In genomic region chr11:130435671-130436070, GRCh38 we compare ENCODE assay signal across 15 cellular contexts. TPM values are rescaled to one million over a fixed set of nuclear protein-coding genes. Genes with fewer than 3 reads are reported as not detected.
DNase-seq lines count a peak whose midpoint lies in the region; ATAC-seq and TF ChIP-seq lines count a peak whose summit lies in the region.
"Had no signal": no experiment of that assay in that cellular context is flagged by ENCODE, and none has a peak within 500 bp of the region (broad histone marks: within the 10 kb centered on the region; RNA-seq: fewer than 3 reads in every experiment).

No MANE protein-coding gene starts in this region.

- H3K9me3 ChIP-seq in CD8-positive, alpha-beta memory T cell (ENCODE audit: low read length): no peaks in the 10 kb centered on the region
- H3K9me3 ChIP-seq in PC-3 (ENCODE audit: low read length): no peaks in the 10 kb centered on the region
- no peaks in the 10 kb centered on the region for H3K9me3 ChIP-seq in prostate gland
- H3K9me3 ChIP-seq in transverse colon: no peaks in the 10 kb centered on the region
- H3K9me3 ChIP-seq: lower lobe of right lung, uterus had no signal

- no peak overlapping the region for H3K4me3 ChIP-seq in CD8-positive, alpha-beta memory T cell (ENCODE audit: low read length)
- H3K4me3 ChIP-seq in PC-3 (ENCODE audit: low read length) (no peak overlapping the region), prostate gland (no peak overlapping the region), transverse colon (no peak overlapping the region)

- WGBS in prostate gland: 30% methylated on average over 4 of the region's 4 CpGs
- 56 to 63% methylated on average over 4 of the region's 4 CpGs for WGBS in transverse colon (ENCODE audit: low coverage in 1 of 2), 2 donors

- no peaks in the 10 kb centered on the region for H3K27me3 ChIP-seq in CD8-positive, alpha-beta memory T cell (ENCODE audit: insufficient read depth, low read length, poor library complexity, severe bottlenecking)
- H3K27me3 ChIP-seq in PC-3 (ENCODE audit: low read length) (peaks cover under 1% of the 10 kb centered on the region; the same call in 1 of the 2 replicates), prostate gland (replicated peaks; ENCODE audit: insufficient read depth) (no peaks in the 10 kb centered on the region), transverse colon (peaks cover 3% of the 10 kb centered on the region)
- H3K27me3 ChIP-seq: uterus had no signal

- TF ChIP-seq POLR2A in prostate gland (IDR thresholded peaks at IDR 0.05) (no peak), transverse colon (IDR thresholded peaks at IDR 0.05) (no peak)

- no TSS peak for BruUV-seq in PC-3 (replicated peaks; lab: Mats Ljungman, UMichigan)

- no peaks in the 10 kb centered on the region for H3K36me3 ChIP-seq in CD8-positive, alpha-beta memory T cell (ENCODE audit: insufficient read depth, low read length)
- H3K36me3 ChIP-seq in PC-3 (ENCODE audit: low read depth, low read length) (no peaks in the 10 kb centered on the region), prostate gland (no peaks in the 10 kb centered on the region), transverse colon (no peaks in the 10 kb centered on the region)
- H3K36me3 ChIP-seq: lower lobe of right lung, uterus had no signal

- peaks cover 17 to 19% (median 17%) of the 10 kb centered on the region in 3 donors for H3K4me1 Mint-ChIP-seq in CD8-positive, alpha-beta memory T cell

- no peaks in the 10 kb centered on the region for H3K9me3 Mint-ChIP-seq in CD8-positive, alpha-beta memory T cell
- H3K9me3 Mint-ChIP-seq: activated T-helper 1 cell treated with anti-CD3 and anti-CD28 coated beads, Interleukin-12 subunit alpha, Interleukin-12 subunit beta, Interleukin-2, Interleukin-4 antibody, amounts not matched to agents 30 ng/mL and 10 ng/mL and 1 ng/mL, durations not matched to agents 14 hours and 24 hours and 36 hours; dendritic cell treated with granulocyte-macrophage colony-stimulating factor and Interleukin-4, amounts not matched to agents 40 ng/mL and 50 ng/mL, for 4 days had no signal

- H3K9me2 ChIP-seq in PC-3 (replicated peaks; ENCODE audit: low read length): no peaks in the 10 kb centered on the region

- peak overlapping the region; percentile 89 for H3K9ac ChIP-seq in PC-3 (ENCODE audit: low read length)

- H2AFZ ChIP-seq in PC-3 (ENCODE audit: low read length): peak overlapping the region; percentile 97; the same call in 1 of the 2 replicates

- no peaks in the 10 kb centered on the region for H3F3A ChIP-seq in PC-3 (ENCODE audit: low read length, unreplicated experiment)

- TF ChIP-seq CTCF in PC-3 (conservative IDR thresholded peaks at IDR 0.05; ENCODE audit: low read depth, low read length): no peak
- TF ChIP-seq CTCF in prostate gland (IDR thresholded peaks at IDR 0.05): no peak
- TF ChIP-seq CTCF in transverse colon (IDR thresholded peaks at IDR 0.05): no peak

- in situ Hi-C loops in transverse colon (cut with MboI; ENCODE audit: low pct_ligation_motif_present in 1 of 4, low pct_unique_long_range_greater_than_20kb in 1 of 4, low sequenced_read_pairs in 3 of 4): loop anchor here in 3 of 4 donors (5.0 to 25.0 kb wide), 3 partner anchors 227 to 429 kb away; no protein-coding TSS in a partner anchor

- DNase-seq in CD8-positive, alpha-beta memory T cell: no peak
- DNase-seq in PC-3 (peak; percentile 42), epithelial cell of prostate (ENCODE audit: low read depth, low spot score) (no peak), prostate gland (ENCODE audit: low spot score) (peak; percentile 30), transverse colon (no peak), SW 1271 (lab: John Stamatoyannopoulos, UW) (no peak), cerebellar cortex (ENCODE audit: low spot score) (no peak)
- DNase-seq: C1 segment of cervical spinal cord, lower lobe of right lung had no signal

- no peak for TF ChIP-seq EP300 in transverse colon (IDR thresholded peaks at IDR 0.05; ENCODE audit: low read depth)

- H4K20me1 ChIP-seq in PC-3 (ENCODE audit: low read length): no peaks in the 10 kb centered on the region

- H3K4me3 Mint-ChIP-seq in CD8-positive, alpha-beta memory T cell: peak overlapping the region in 4 of 7 donors; percentile 4 to 46 (median 23)
- H3K4me3 Mint-ChIP-seq: activated CD8-positive, alpha-beta T cell treated with anti-CD3 and anti-CD28 coated beads, Interleukin-2, amount 10 ng/mL, durations not matched to agents 7 days and 5 days; activated T-helper 1 cell treated with anti-CD3 and anti-CD28 coated beads, Interleukin-12 subunit alpha, Interleukin-12 subunit beta, Interleukin-2, Interleukin-4 antibody, amounts not matched to agents 30 ng/mL and 10 ng/mL and 1 ng/mL, durations not matched to agents 14 hours and 24 hours and 36 hours; dendritic cell treated with granulocyte-macrophage colony-stimulating factor and Interleukin-4, amounts not matched to agents 40 ng/mL and 50 ng/mL, for 4 days had no signal

- H3K4me1 ChIP-seq in CD8-positive, alpha-beta memory T cell (ENCODE audit: insufficient read depth, low read length): peaks cover 10% of the 10 kb centered on the region
- H3K4me1 ChIP-seq in PC-3 (ENCODE audit: insufficient read depth, low read length) (peaks cover 21% of the 10 kb centered on the region), prostate gland (replicated peaks) (no peaks in the 10 kb centered on the region), transverse colon (peaks cover 5 to 10% (median 7%) of the 10 kb centered on the region in 4 donors)
- H3K4me1 ChIP-seq: uterus had no signal

- no peaks in the 10 kb centered on the region for H3K79me2 ChIP-seq in PC-3 (ENCODE audit: low read length)

- CTCF ChIA-PET in CD8-positive, alpha-beta memory T cell (lab: Charles Lee): interaction anchor here (1.0 to 6.6 kb wide), 9 partner anchors 9 to 481 kb away, joined by 4 to 115 read pairs (median 5); partner anchors contain the start of gene SNX19
- CTCF ChIA-PET in PC-3 (lab: Charles Lee): interaction anchor here (0.6 to 2.0 kb wide), 4 partner anchors 201 to 426 kb away, joined by 3 to 16 read pairs (median 6); no protein-coding TSS in a partner anchor

- no peak overlapping the region for H3K27ac ChIP-seq in CD8-positive, alpha-beta memory T cell (ENCODE audit: low read depth, low read length)
- H3K27ac ChIP-seq in PC-3 (ENCODE audit: low read length): peak overlapping the region; percentile 80
- H3K27ac ChIP-seq in epithelial cell of prostate: peak overlapping the region; percentile 39
- no peak overlapping the region for H3K27ac ChIP-seq in prostate gland
- H3K27ac ChIP-seq in transverse colon: no peak overlapping the region
- H3K27ac ChIP-seq: uterus had no signal

- no peaks in the 10 kb centered on the region for H3K36me3 Mint-ChIP-seq in CD8-positive, alpha-beta memory T cell

- peak overlapping the region; percentile 85 for H3K4me2 ChIP-seq in PC-3 (ENCODE audit: low read length)

- H3K27ac Mint-ChIP-seq in CD8-positive, alpha-beta memory T cell: no peak overlapping the region
- H3K27ac Mint-ChIP-seq: activated CD8-positive, alpha-beta T cell treated with anti-CD3 and anti-CD28 coated beads, Interleukin-2, amount 10 ng/mL, durations not matched to agents 7 days and 5 days; activated T-helper 1 cell treated with anti-CD3 and anti-CD28 coated beads, Interleukin-12 subunit alpha, Interleukin-12 subunit beta, Interleukin-2, Interleukin-4 antibody, amounts not matched to agents 30 ng/mL and 10 ng/mL and 1 ng/mL, durations not matched to agents 14 hours and 24 hours and 36 hours; dendritic cell treated with granulocyte-macrophage colony-stimulating factor and Interleukin-4, amounts not matched to agents 40 ng/mL and 50 ng/mL, for 4 days had no signal

- H3K27me3 Mint-ChIP-seq in CD8-positive, alpha-beta memory T cell: peaks cover 6 to 10% of the 10 kb centered on the region in 2 donors

- intact Hi-C loops in PC-3 (cut with micrococcal nuclease) (loop anchor here (1.0 to 2.0 kb wide), 4 partner anchors 149 to 392 kb away; no protein-coding TSS in a partner anchor), prostate gland (cut with DNase I) (loop anchor here (5.0 kb wide), 1 partner anchor 77 kb away; no protein-coding TSS in a partner anchor), transverse colon (cut with DNase I; ENCODE audit: low total_unique reads) (loop anchor here (1.0 to 10.0 kb wide), 2 partner anchors 189 to 427 kb away; no protein-coding TSS in a partner anchor)

- POLR2A ChIA-PET in CD8-positive, alpha-beta memory T cell (lab: Charles Lee): no interaction called here
- POLR2A ChIA-PET in PC-3 (lab: Charles Lee; ENCODE audit: unreplicated experiment): no interaction called here

- ATAC-seq in PC-3 (peak; percentile 3; the same call in 1 of the 2 replicates), GM21737 (IDR thresholded peaks at IDR 0.05; ENCODE audit: unreplicated experiment) (no peak)

RNA-seq across cellular contexts. Expression of gene ADAMTS8, which starts 7.3 kb away (rescaled TPM):
- not detected for total RNA-seq in CD8-positive, alpha-beta memory T cell
- polyA plus RNA-seq in CD8-positive, alpha-beta memory T cell: not detected
- total RNA-seq in PC-3 (2014; rRNA removed) (0.12 TPM in 1 of 2 replicates, not detected in the other), prostate gland (1 to 10 TPM in 1 of 2 donors, under 1 TPM in 1; 0.82 to 1.7 TPM), transverse colon (under 1 TPM in 3 of 4 donors, not detected in 1; 0.27 to 1.00 (median 0.95) TPM)
- total RNA-seq: activated CD8-positive, alpha-beta T cell treated with anti-CD3 and anti-CD28 coated beads, Interleukin-2, amount 10 ng/mL, durations not matched to agents 7 days and 5 days; activated T-helper 1 cell treated with anti-CD3 and anti-CD28 coated beads, Interleukin-12 subunit alpha, Interleukin-12 subunit beta, Interleukin-2, Interleukin-4 antibody, amounts not matched to agents 30 ng/mL and 10 ng/mL and 1 ng/mL, durations not matched to agents 14 hours and 24 hours and 36 hours; G401 had no signal

RNA-seq across cellular contexts. Expression of gene ADAMTS15, which starts 12.8 kb away (rescaled TPM):
- not detected for total RNA-seq in CD8-positive, alpha-beta memory T cell
- polyA plus RNA-seq in CD8-positive, alpha-beta memory T cell: not detected
- total RNA-seq in PC-3 (2014; rRNA removed): 16.8 and 21.7 TPM in 2 replicates
- 1 to 10 TPM in 1 of 2 donors, under 1 TPM in 1; 0.59 to 1.5 TPM for total RNA-seq in prostate gland
- 1 to 10 TPM; 1.6 to 8.2 (median 2.4) TPM for total RNA-seq in transverse colon
- total RNA-seq: activated T-helper 1 cell treated with anti-CD3 and anti-CD28 coated beads, Interleukin-12 subunit alpha, Interleukin-12 subunit beta, Interleukin-2, Interleukin-4 antibody, amounts not matched to agents 30 ng/mL and 10 ng/mL and 1 ng/mL, durations not matched to agents 14 hours and 24 hours and 36 hours; G401 had no signal

Comparison
In these comparisons a context has a peak if more than half of its experiments do, and no peak if none do; other contexts are left out.
1. DNase-seq: peak in PC-3 (single experiment) and prostate gland (single experiment); none in CD8-positive, alpha-beta memory T cell (0 of 5), epithelial cell of prostate (single experiment), transverse colon (single experiment), SW 1271 (0 of 2) and cerebellar cortex (single experiment).
2. H3K27ac ChIP-seq: peak in PC-3 (single experiment) and epithelial cell of prostate (single experiment); none in CD8-positive, alpha-beta memory T cell (single experiment), prostate gland (0 of 2) and transverse colon (0 of 4).